In genomic region chr20:20410678-20411077, GRCh38 we compare ENCODE assay signal across 10 cellular contexts. TPM values are rescaled to one million over a fixed set of nuclear protein-coding genes. Genes with fewer than 3 reads are reported as not detected.
A peak's percentile ranks its signal among the peaks of the same experiment; 100 is the strongest.
DNase-seq lines count a peak whose midpoint lies in the region; ATAC-seq, FAIRE-seq and TF ChIP-seq lines count a peak whose summit lies in the region.
"Had no signal": no experiment of that assay in that cellular context is flagged by ENCODE, and none has a peak within 500 bp of the region (broad histone marks: within the 10 kb centered on the region; RNA-seq: fewer than 3 reads in every experiment).

No MANE protein-coding gene starts in this region.

- H3K36me3 ChIP-seq in K562 (ENCODE audit: control insufficient read depth, insufficient read depth, low read length) = no peaks in the 10 kb centered on the region
- H3K36me3 ChIP-seq in vagina = no peaks in the 10 kb centered on the region
- H3K36me3 ChIP-seq in breast epithelium = no peaks in the 10 kb centered on the region

- H3K4me1 ChIP-seq in K562 (replicated peaks in 1 of 2; ENCODE audit: control insufficient read depth in 2 of 2, insufficient read depth in 2 of 2, low read length in 2 of 2) (no peaks in the 10 kb centered on the region), vagina (no peaks in the 10 kb centered on the region), breast epithelium (no peaks in the 10 kb centered on the region)

- no peak for TF ChIP-seq POLR2A in K562 (conservative IDR thresholded peaks at IDR 0.05)
- no peak for TF ChIP-seq POLR2A in vagina (IDR thresholded peaks at IDR 0.05)
- no peak for TF ChIP-seq POLR2A in breast epithelium (IDR thresholded peaks at IDR 0.05)
- no peak for TF ChIP-seq POLR2A in GM12891 (IDR thresholded peaks at IDR 0.05; ENCODE audit: low read depth, low read length)

- 0% methylated on average over 3 of the region's 6 CpGs for WGBS in K562 (ENCODE audit: insufficient coverage, low coverage, missing lambda C conversion rate)

- CTCF ChIA-PET in K562 (lab: Yijun Ruan, JAX; ENCODE audit: low intra/inter-chr PET ratio) = no interaction called here

- TF ChIP-seq RAD21 in K562 (CRISPR knock-in tag; conservative IDR thresholded peaks at IDR 0.05 in 1 of 2, IDR thresholded peaks at IDR 0.05 in 1 of 2) = no peak

- H4K20me1 ChIP-seq in K562 (replicated peaks; ENCODE audit: control insufficient read depth, insufficient read depth, low read length) = no peaks in the 10 kb centered on the region; the same call in 1 of the 2 replicates

- H3K27me3 ChIP-seq in K562 (ENCODE audit: control insufficient read depth in 2 of 2, insufficient read depth in 2 of 2, low read length in 2 of 2) = peaks cover 0 to 9% of the 10 kb centered on the region in 2 experiments; a peak in 3 of 5 replicates
- H3K27me3 ChIP-seq in vagina = no peaks in the 10 kb centered on the region
- no peaks in the 10 kb centered on the region for H3K27me3 ChIP-seq in breast epithelium

- no peaks in the 10 kb centered on the region for H3K79me2 ChIP-seq in K562 (ENCODE audit: control insufficient read depth, insufficient read depth, low read length)

- no peaks in the 10 kb centered on the region for H3K9me3 ChIP-seq in K562 (replicated peaks; ENCODE audit: control insufficient read depth, insufficient read depth, low read depth, low read length)
- H3K9me3 ChIP-seq in vagina = no peaks in the 10 kb centered on the region
- no peaks in the 10 kb centered on the region for H3K9me3 ChIP-seq in breast epithelium

- no peak overlapping the region for H2AFZ ChIP-seq in K562 (ENCODE audit: low read depth, low read length)

- in situ Hi-C loops in K562 (cut with MboI) = no loop called here

- no peaks in the 10 kb centered on the region for H3K9me1 ChIP-seq in K562 (ENCODE audit: control insufficient read depth, insufficient read depth, low read length)

- TF ChIP-seq CTCF in K562 (IDR thresholded peaks at IDR 0.05 in 2 of 3, conservative IDR thresholded peaks at IDR 0.05 in 1 of 3; ENCODE audit: insufficient read depth in 2 of 3, low read depth in 1 of 3, low read length in 3 of 3) (no peak), vagina (IDR thresholded peaks at IDR 0.05) (no peak), breast epithelium (IDR thresholded peaks at IDR 0.05) (no peak)

- FAIRE-seq in K562 (lab: Jason Lieb, UNC) (no peak), GM12891 (lab: Jason Lieb, UNC) (no peak)

- DNase-seq in DMS79 (lab: John Stamatoyannopoulos, UW) (peak; percentile 25), NCI-H2171 (lab: John Stamatoyannopoulos, UW) (peak; percentile 92), K562 (ENCODE audit: extremely low read depth in 1 of 4, low spot score in 3 of 4) (peak in 2 of 4 experiments; percentile 18 to 41), left lobe of liver (ENCODE audit: low spot score) (peak; percentile 61), vagina (ENCODE audit: extremely low spot score in 2 of 2) (no peak), breast epithelium (ENCODE audit: low spot score in 2 of 2) (no peak), GM12891 (ENCODE audit: insufficient read length, low spot score) (no peak)
- DNase-seq: IMR-90 had no signal

- TF ChIP-seq EP300 in K562 (IDR thresholded peaks at IDR 0.05; ENCODE audit: low read length) = no peak

- POLR2A ChIA-PET in K562 (lab: Yijun Ruan, JAX) = no interaction called here

- H3K27ac ChIP-seq in K562 (ENCODE audit: extremely low read depth, low read depth, low read length) = no peak overlapping the region
- H3K27ac ChIP-seq in vagina = no peak overlapping the region
- H3K27ac ChIP-seq in breast epithelium = no peak overlapping the region

- H3K4me3 ChIP-seq in K562 (no peak overlapping the region), vagina (no peak overlapping the region), breast epithelium (no peak overlapping the region)

- no peak for ATAC-seq in K562
- ATAC-seq in left lobe of liver = peak; percentile 93
- no peak for ATAC-seq in HG03521 (IDR thresholded peaks at IDR 0.05; ENCODE audit: unreplicated experiment)

- H3K4me2 ChIP-seq in K562 (ENCODE audit: insufficient read depth, low read length) = no peak overlapping the region

- intact Hi-C loops in K562 (cut with micrococcal nuclease) = no loop called here
- intact Hi-C loops in vagina (cut with DNase I) = no loop called here
- intact Hi-C loops in breast epithelium (cut with DNase I; ENCODE audit: low total_unique reads) = no loop called here

- H3K9ac ChIP-seq in K562 (ENCODE audit: insufficient read depth in 1 of 2, low read depth in 2 of 2, low read length in 2 of 2) = no peak overlapping the region; a peak in 1 of 4 replicates

- no TSS peak for BruUV-seq in K562 (replicated peaks; lab: Mats Ljungman, UMichigan)

TF ChIP-seq in K562, 482 proteins besides CTCF, POLR2A, EP300 and RAD21 (continues in another document):
- TF ChIP-seq IRF9 (tag; IDR thresholded peaks at IDR 0.05) (no peak), TEAD4 (IDR thresholded peaks at IDR 0.05; ENCODE audit: low read length) (peak; percentile 63; the same call in 1 of the 2 replicates), TEAD4 (CRISPR knock-in tag; IDR thresholded peaks at IDR 0.05; ENCODE audit: borderline replicate concordance) (no peak), ARNT (IDR thresholded peaks at IDR 0.05) (no peak), ETS2 (tag; IDR thresholded peaks at IDR 0.05; ENCODE audit: borderline replicate concordance, poor library complexity, severe bottlenecking) (no peak)

TF ChIP-seq in GM12891, 5 proteins besides CTCF, POLR2A, EP300 and RAD21:
- TF ChIP-seq SPI1 (IDR thresholded peaks at IDR 0.05; ENCODE audit: low read depth, low read length) = no peak
- no peak for TF ChIP-seq PAX5 (IDR thresholded peaks at IDR 0.05; ENCODE audit: insufficient read depth, low read length, severe bottlenecking)

RNA-seq across cellular contexts. Expression of gene INSM1, which starts 42.8 kb away (rescaled TPM):
- total RNA-seq in K562 (2011; cell fraction: chromatin; rRNA removed; ENCODE audit: low replicate concordance) = not detected in 2 replicates
- not detected in 2 replicates for total RNA-seq in K562 (2011; cell fraction: nucleolus; rRNA removed)
- total RNA-seq in K562 (2011; cell fraction: nucleoplasm; rRNA removed) = not detected in 2 replicates
- total RNA-seq in K562 (2014; rRNA removed) (not detected in 2 replicates), K562 (2014; rRNA removed; fragmentation: Illumina TruSeq; extraction: Trizol) (not detected in 2 replicates), K562 (2015; rRNA removed; fragmentation: Illumina TruSeq; extraction: Trizol) (not detected in 2 replicates), K562 (2021) (not detected in 2 replicates), left lobe of liver (not detected), vagina (not detected), breast epithelium (under 1 TPM in 1 of 3 donors, not detected in 2; 0.48 TPM)
- polyA plus RNA-seq in K562 (2011; rRNA removed) (not detected in 2 replicates), K562 (2014; fragmentation: Illumina TruSeq; extraction: Trizol) (not detected in 2 replicates), K562 (2014; fragmentation: Nextera tagmentation; extraction: Ambion mirVana) (not detected), K562 (2014; rRNA removed) (not detected in 2 replicates)
- not detected in 2 replicates for polyA plus RNA-seq in K562 (2011; cell fraction: cytosol; rRNA removed)
- not detected in 2 replicates for polyA plus RNA-seq in K562 (2011; cell fraction: nucleus; rRNA removed)
- polyA plus RNA-seq in K562 (2012) = not detected in 2 replicates
- not detected in 2 replicates for polyA minus RNA-seq in K562 (2011; rRNA and poly(A)+ RNA removed)
- not detected in 2 replicates for polyA minus RNA-seq in K562 (2011; cell fraction: cytosol; rRNA and poly(A)+ RNA removed)
- not detected in 2 replicates for polyA minus RNA-seq in K562 (2011; cell fraction: nucleus; rRNA and poly(A)+ RNA removed)
- polyA plus RNA-seq in GM12891 (2012; ENCODE audit: low read depth, missing spikeins) = 0.03 TPM
- total RNA-seq: IMR-90, mononuclear cell had no signal
- polyA plus RNA-seq: IMR-90 had no signal

Comparison
In these comparisons a context has a peak if more than half of its experiments do, and no peak if none do; other contexts are left out.
1. DNase-seq: peak in DMS79 (single experiment), NCI-H2171 (single experiment) and left lobe of liver (single experiment); none in vagina (0 of 2), breast epithelium (0 of 2) and GM12891 (single experiment).